1 cellular context compared by ENCODE assay signal in the genomic region with DNA sequence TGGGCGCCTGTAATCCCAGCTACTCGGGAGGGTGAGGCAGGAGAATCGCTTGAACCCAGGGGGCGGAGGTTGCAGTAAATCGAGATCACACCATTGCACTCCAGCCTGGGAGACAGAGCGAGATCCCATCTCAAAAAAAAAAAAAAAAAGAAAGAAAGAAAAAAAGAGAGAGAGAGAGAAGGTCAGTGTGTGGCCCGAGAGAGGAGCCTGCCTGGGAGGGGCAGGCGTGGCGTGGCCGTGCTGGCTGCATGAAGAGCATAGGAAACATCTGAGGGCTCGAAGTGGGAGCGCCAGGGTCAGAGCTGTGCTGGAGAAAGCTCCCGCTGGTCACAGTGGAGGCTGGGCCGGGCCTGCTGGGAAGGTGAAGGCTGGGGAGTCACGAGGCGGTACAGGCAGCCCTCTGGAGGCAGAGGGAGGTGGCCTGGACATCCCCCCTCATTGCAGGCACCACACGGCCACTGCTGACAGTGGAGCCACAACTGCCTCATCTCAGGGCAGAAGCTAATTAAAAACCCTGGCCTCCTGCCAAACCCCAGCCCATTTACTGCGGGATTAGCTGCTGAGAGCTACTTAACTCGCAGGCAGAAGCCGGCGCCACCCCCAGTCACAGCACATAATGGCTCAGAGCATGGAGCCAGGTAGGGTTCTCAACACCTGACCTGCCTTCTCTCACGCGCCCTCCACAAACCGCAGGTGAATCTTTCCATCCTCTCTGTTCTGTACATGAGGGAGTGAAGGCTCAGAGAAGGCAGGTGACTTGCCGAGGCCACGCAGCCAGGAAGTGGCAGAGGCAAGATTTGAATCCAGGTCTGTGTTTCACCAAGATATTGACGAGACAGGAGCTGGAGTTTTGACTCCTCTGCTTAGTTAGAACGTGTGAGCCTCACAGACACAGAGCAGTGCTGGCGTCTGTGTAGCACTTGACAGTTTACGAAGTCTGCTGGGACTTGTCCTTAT.
TF ChIP-seq lines count a peak whose summit lies in the region.

No MANE protein-coding gene starts in this region.

TF ChIP-seq in HEK293, 187 proteins besides CTCF, POLR2A, EP300 and RAD21 (continued from another document):
- TF ChIP-seq, protein P1, sequence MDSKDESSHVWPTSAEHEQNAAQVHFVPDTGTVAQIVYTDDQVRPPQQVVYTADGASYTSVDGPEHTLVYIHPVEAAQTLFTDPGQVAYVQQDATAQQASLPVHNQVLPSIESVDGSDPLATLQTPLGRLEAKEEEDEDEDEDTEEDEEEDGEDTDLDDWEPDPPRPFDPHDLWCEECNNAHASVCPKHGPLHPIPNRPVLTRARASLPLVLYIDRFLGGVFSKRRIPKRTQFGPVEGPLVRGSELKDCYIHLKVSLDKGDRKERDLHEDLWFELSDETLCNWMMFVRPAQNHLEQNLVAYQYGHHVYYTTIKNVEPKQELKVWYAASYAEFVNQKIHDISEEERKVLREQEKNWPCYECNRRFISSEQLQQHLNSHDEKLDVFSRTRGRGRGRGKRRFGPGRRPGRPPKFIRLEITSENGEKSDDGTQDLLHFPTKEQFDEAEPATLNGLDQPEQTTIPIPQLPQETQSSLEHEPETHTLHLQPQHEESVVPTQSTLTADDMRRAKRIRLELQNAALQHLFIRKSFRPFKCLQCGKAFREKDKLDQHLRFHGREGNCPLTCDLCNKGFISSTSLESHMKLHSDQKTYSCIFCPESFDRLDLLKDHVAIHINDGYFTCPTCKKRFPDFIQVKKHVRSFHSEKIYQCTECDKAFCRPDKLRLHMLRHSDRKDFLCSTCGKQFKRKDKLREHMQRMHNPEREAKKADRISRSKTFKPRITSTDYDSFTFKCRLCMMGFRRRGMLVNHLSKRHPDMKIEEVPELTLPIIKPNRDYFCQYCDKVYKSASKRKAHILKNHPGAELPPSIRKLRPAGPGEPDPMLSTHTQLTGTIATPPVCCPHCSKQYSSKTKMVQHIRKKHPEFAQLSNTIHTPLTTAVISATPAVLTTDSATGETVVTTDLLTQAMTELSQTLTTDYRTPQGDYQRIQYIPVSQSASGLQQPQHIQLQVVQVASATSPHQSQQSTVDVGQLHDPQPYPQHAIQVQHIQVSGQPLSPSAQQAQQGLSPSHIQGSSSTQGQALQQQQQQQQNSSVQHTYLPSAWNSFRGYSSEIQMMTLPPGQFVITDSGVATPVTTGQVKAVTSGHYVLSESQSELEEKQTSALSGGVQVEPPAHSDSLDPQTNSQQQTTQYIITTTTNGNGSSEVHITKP (tag by site-specific recombination; IDR thresholded peaks at IDR 0.05) = peak; percentile 65; the same call in 1 of the 2 replicates
- TF ChIP-seq FEZF1 (tag by site-specific recombination; IDR thresholded peaks at IDR 0.05) (peak; percentile 50), ZNF600 (tag by site-specific recombination; IDR thresholded peaks at IDR 0.05) (peak; percentile 59; the same call in 1 of the 2 replicates), ZNF561 (tag by site-specific recombination; IDR thresholded peaks at IDR 0.05; ENCODE audit: borderline replicate concordance) (peak; percentile 90), ZNF394 (tag by site-specific recombination; IDR thresholded peaks at IDR 0.05; ENCODE audit: borderline replicate concordance) (peak; percentile 90), ZBTB21 (tag by site-specific recombination; IDR thresholded peaks at IDR 0.05) (0 out of 2 replicates have a peak, but pooled peaks have one; percentile 28), ZBTB17 (tag by site-specific recombination; IDR thresholded peaks at IDR 0.05) (peak; percentile 59; the same call in 1 of the 2 replicates), EGR2 (tag by site-specific recombination; IDR thresholded peaks at IDR 0.05; ENCODE audit: low read depth) (peak; percentile 10; the same call in 1 of the 2 replicates), ZEB2 (tag by site-specific recombination; IDR thresholded peaks at IDR 0.05) (peak; percentile 78), OSR2 (tag by site-specific recombination; IDR thresholded peaks at IDR 0.05) (peak; percentile 97), ZBTB48 (tag by site-specific recombination; IDR thresholded peaks at IDR 0.05) (peak; percentile 36; the same call in 1 of the 2 replicates), KLF10 (tag by site-specific recombination; IDR thresholded peaks at IDR 0.05) (peak; percentile 57; the same call in 1 of the 2 replicates), ZNF335 (tag by site-specific recombination; conservative IDR thresholded peaks at IDR 0.05) (peak; percentile 97), ZNF37A (tag by site-specific recombination; IDR thresholded peaks at IDR 0.05) (no peak), ZIC2 (tag by site-specific recombination; IDR thresholded peaks at IDR 0.05) (peak; percentile 99), GLIS2 (tag by site-specific recombination; IDR thresholded peaks at IDR 0.05) (peak; percentile 85), ZNF248 (tag by site-specific recombination; IDR thresholded peaks at IDR 0.05) (no peak), ZNF175 (tag by site-specific recombination; IDR thresholded peaks at IDR 0.05) (no peak), KLF8 (tag by site-specific recombination; IDR thresholded peaks at IDR 0.05) (no peak), GLIS1 (tag by site-specific recombination; IDR thresholded peaks at IDR 0.05) (peak; percentile 92), ZNF10 (tag by site-specific recombination; IDR thresholded peaks at IDR 0.05) (peak; percentile 87; the same call in 1 of the 2 replicates), ZNF629 (tag by site-specific recombination; IDR thresholded peaks at IDR 0.05) (peak; percentile 41; the same call in 1 of the 2 replicates), KLF1 (tag by site-specific recombination; IDR thresholded peaks at IDR 0.05) (peak; percentile 42), ZNF157 (tag by site-specific recombination; IDR thresholded peaks at IDR 0.05) (no peak), BCL11B (tag by site-specific recombination; IDR thresholded peaks at IDR 0.05; ENCODE audit: low read depth) (peak; percentile 60; the same call in 1 of the 2 replicates), WT1 (tag by site-specific recombination; IDR thresholded peaks at IDR 0.05) (peak; percentile 71), IKZF3 (tag by site-specific recombination; IDR thresholded peaks at IDR 0.05) (peak; percentile 57; the same call in 1 of the 2 replicates), ZNF341 (tag by site-specific recombination; IDR thresholded peaks at IDR 0.05; ENCODE audit: low read depth) (peak; percentile 79)
- TF ChIP-seq, protein P2, sequence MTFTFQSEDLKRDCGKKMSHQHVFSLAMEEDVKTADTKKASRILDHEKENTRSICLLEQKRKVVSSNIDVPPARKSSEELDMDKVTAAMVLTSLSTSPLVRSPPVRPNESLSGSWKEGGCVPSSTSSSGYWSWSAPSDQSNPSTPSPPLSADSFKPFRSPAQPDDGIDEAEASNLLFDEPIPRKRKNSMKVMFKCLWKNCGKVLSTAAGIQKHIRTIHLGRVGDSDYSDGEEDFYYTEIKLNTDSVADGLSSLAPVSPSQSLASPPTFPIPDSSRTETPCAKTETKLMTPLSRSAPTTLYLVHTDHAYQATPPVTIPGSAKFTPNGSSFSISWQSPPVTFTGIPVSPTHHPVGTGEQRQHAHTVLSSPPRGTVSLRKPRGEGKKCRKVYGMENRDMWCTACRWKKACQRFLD (tag by site-specific recombination; IDR thresholded peaks at IDR 0.05) = no peak
- TF ChIP-seq, protein P3, sequence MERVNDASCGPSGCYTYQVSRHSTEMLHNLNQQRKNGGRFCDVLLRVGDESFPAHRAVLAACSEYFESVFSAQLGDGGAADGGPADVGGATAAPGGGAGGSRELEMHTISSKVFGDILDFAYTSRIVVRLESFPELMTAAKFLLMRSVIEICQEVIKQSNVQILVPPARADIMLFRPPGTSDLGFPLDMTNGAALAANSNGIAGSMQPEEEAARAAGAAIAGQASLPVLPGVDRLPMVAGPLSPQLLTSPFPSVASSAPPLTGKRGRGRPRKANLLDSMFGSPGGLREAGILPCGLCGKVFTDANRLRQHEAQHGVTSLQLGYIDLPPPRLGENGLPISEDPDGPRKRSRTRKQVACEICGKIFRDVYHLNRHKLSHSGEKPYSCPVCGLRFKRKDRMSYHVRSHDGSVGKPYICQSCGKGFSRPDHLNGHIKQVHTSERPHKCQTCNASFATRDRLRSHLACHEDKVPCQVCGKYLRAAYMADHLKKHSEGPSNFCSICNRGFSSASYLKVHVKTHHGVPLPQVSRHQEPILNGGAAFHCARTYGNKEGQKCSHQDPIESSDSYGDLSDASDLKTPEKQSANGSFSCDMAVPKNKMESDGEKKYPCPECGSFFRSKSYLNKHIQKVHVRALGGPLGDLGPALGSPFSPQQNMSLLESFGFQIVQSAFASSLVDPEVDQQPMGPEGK (tag by site-specific recombination; IDR thresholded peaks at IDR 0.05) = peak; percentile 93
- TF ChIP-seq, protein P4, sequence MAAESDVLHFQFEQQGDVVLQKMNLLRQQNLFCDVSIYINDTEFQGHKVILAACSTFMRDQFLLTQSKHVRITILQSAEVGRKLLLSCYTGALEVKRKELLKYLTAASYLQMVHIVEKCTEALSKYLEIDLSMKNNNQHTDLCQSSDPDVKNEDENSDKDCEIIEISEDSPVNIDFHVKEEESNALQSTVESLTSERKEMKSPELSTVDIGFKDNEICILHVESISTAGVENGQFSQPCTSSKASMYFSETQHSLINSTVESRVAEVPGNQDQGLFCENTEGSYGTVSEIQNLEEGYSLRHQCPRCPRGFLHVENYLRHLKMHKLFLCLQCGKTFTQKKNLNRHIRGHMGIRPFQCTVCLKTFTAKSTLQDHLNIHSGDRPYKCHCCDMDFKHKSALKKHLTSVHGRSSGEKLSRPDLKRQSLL (tag by site-specific recombination; IDR thresholded peaks at IDR 0.05) = 0 out of 2 replicates have a peak, but pooled peaks have one; percentile 30
- TF ChIP-seq, protein P5, sequence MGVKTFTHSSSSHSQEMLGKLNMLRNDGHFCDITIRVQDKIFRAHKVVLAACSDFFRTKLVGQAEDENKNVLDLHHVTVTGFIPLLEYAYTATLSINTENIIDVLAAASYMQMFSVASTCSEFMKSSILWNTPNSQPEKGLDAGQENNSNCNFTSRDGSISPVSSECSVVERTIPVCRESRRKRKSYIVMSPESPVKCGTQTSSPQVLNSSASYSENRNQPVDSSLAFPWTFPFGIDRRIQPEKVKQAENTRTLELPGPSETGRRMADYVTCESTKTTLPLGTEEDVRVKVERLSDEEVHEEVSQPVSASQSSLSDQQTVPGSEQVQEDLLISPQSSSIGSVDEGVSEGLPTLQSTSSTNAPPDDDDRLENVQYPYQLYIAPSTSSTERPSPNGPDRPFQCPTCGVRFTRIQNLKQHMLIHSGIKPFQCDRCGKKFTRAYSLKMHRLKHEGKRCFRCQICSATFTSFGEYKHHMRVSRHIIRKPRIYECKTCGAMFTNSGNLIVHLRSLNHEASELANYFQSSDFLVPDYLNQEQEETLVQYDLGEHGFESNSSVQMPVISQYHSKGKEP (tag by site-specific recombination; IDR thresholded peaks at IDR 0.05) = peak; percentile 73; the same call in 1 of the 2 replicates
- TF ChIP-seq, protein P6, sequence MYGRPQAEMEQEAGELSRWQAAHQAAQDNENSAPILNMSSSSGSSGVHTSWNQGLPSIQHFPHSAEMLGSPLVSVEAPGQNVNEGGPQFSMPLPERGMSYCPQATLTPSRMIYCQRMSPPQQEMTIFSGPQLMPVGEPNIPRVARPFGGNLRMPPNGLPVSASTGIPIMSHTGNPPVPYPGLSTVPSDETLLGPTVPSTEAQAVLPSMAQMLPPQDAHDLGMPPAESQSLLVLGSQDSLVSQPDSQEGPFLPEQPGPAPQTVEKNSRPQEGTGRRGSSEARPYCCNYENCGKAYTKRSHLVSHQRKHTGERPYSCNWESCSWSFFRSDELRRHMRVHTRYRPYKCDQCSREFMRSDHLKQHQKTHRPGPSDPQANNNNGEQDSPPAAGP (tag by site-specific recombination; IDR thresholded peaks at IDR 0.05) = peak; percentile 90
